11 cellular contexts compared by ENCODE assay signal in the genomic region with DNA sequence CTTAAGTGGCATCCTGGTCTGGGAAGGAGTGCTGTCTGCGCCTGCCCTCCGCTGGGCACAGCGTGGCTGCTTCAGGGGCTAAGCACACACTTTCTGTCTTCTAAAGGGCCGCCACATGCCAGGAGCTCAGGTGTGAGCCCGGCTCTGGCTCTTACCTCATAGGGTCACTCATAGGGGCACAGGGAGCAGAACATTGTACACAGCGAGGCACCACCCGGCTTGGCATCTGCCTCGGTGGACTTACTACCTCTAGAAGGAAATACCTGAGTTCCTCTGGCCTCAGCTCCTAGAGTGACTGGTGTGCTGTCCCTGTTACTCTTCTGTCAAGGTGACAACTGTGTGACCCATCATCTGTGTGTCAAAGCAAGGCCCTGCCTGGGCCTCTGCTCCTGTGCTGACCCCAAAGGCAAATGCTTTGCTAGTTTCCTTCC. TPM values are rescaled to one million over a fixed set of nuclear protein-coding genes. Genes with fewer than 3 reads are reported as not detected.
DNase-seq lines count a peak whose midpoint lies in the region; ATAC-seq and TF ChIP-seq lines count a peak whose summit lies in the region.
"Had no signal": no experiment of that assay in that cellular context is flagged by ENCODE, and none has a peak within 500 bp of the region (broad histone marks: within the 10 kb centered on the region; RNA-seq: fewer than 3 reads in every experiment).

No MANE protein-coding gene starts in this region.

- peak overlapping the region in 5 of 8 donors; percentile 17 to 77 (median 65) for H3K27ac Mint-ChIP-seq in CD8-positive, alpha-beta memory T cell

- peaks cover 39% of the 10 kb centered on the region for H3K4me1 ChIP-seq in CD8-positive, alpha-beta memory T cell (ENCODE audit: insufficient read depth, low read length)

- no peak for TF ChIP-seq CTCF in VCaP (conservative IDR thresholded peaks at IDR 0.05)
- no peak for TF ChIP-seq CTCF in fibroblast of villous mesenchyme (IDR thresholded peaks at IDR 0.05; ENCODE audit: insufficient read depth, low read depth, low read length)

- DNase-seq in CD8-positive, alpha-beta memory T cell: peak in 1 of 5 donors; percentile 41
- DNase-seq in fibroblast of villous mesenchyme (ENCODE audit: low read depth) (no peak), sciatic nerve (ENCODE audit: low spot score) (peak; percentile 55), SIG-M5 (lab: John Stamatoyannopoulos, UW) (no peak), NCI-H1436 treated with DMSO at 0.1 percent for 48 hours (lab: John Stamatoyannopoulos, UW) (no peak)
- DNase-seq in stimulated activated CD4-positive, alpha-beta T cell treated with anti-CD3 and anti-CD28 coated beads, Interleukin-4, amount 100 ng/mL, for 24 hours: no peak
- DNase-seq: activated T-cell treated with anti-CD3 and anti-CD28 coated beads, Interleukin-2, amount 50 U/mL, for 1 hour; NCI-H1436; stimulated activated CD4-positive, alpha-beta T cell treated with anti-CD3 and anti-CD28 coated beads, Interleukin-4, amount 100 ng/mL, for 1 hour had no signal

- H3K9me3 ChIP-seq in CD8-positive, alpha-beta memory T cell (ENCODE audit: low read length): no peaks in the 10 kb centered on the region

- no peaks in the 10 kb centered on the region for H3K27me3 Mint-ChIP-seq in CD8-positive, alpha-beta memory T cell

- H3K27ac ChIP-seq in CD8-positive, alpha-beta memory T cell (ENCODE audit: low read depth, low read length): no peak overlapping the region
- H3K27ac ChIP-seq in VCaP: peak overlapping the region; percentile 100

- no peak overlapping the region for H3K4me3 ChIP-seq in CD8-positive, alpha-beta memory T cell (ENCODE audit: low read length)
- H3K4me3 ChIP-seq in fibroblast of villous mesenchyme (ENCODE audit: low read depth, low read length): peak overlapping the region; percentile 13

- no peaks in the 10 kb centered on the region for H3K27me3 ChIP-seq in CD8-positive, alpha-beta memory T cell (ENCODE audit: insufficient read depth, low read length, poor library complexity, severe bottlenecking)

- CTCF ChIA-PET in CD8-positive, alpha-beta memory T cell (lab: Charles Lee): no interaction called here

- no peak overlapping the region for H3K4me3 Mint-ChIP-seq in CD8-positive, alpha-beta memory T cell

- H3K36me3 ChIP-seq in CD8-positive, alpha-beta memory T cell (ENCODE audit: insufficient read depth, low read length): peaks cover 16% of the 10 kb centered on the region

- ATAC-seq in sciatic nerve (peak; percentile 13), GM18858 (IDR thresholded peaks at IDR 0.05; ENCODE audit: unreplicated experiment) (no peak)

- peaks cover 3 to 74% (median 17%) of the 10 kb centered on the region in 3 donors for H3K36me3 Mint-ChIP-seq in CD8-positive, alpha-beta memory T cell

- peaks cover 74 to 94% (median 94%) of the 10 kb centered on the region in 3 donors for H3K4me1 Mint-ChIP-seq in CD8-positive, alpha-beta memory T cell

- H3K9me3 Mint-ChIP-seq in CD8-positive, alpha-beta memory T cell: no peaks in the 10 kb centered on the region

- intact Hi-C loops in sciatic nerve (cut with DNase I): no loop called here

- POLR2A ChIA-PET in CD8-positive, alpha-beta memory T cell (lab: Charles Lee): no interaction called here

RNA-seq across cellular contexts. Expression of a gene that starts 13.4 kb away (rescaled TPM):
- total RNA-seq in CD8-positive, alpha-beta memory T cell: 100 to 1,000 TPM; 196 to 204 TPM
- polyA plus RNA-seq in CD8-positive, alpha-beta memory T cell: 2.7 TPM
- 413 and 487 TPM in 2 replicates for total RNA-seq in fibroblast of villous mesenchyme
- 1,255 TPM for total RNA-seq in sciatic nerve

RNA-seq across cellular contexts. Expression of a gene that starts 49.6 kb away (rescaled TPM):
- total RNA-seq in CD8-positive, alpha-beta memory T cell: 10 to 100 TPM; 44.9 to 49.8 TPM
- polyA plus RNA-seq in CD8-positive, alpha-beta memory T cell: 60.6 TPM
- total RNA-seq in fibroblast of villous mesenchyme (44.5 and 60.6 TPM in 2 replicates), sciatic nerve (65.9 TPM)

RNA-seq across cellular contexts. Expression of a gene that starts 53.5 kb away (rescaled TPM):
- total RNA-seq in CD8-positive, alpha-beta memory T cell: 10 to 100 TPM; 13.3 to 13.8 TPM
- polyA plus RNA-seq in CD8-positive, alpha-beta memory T cell: 14.6 TPM
- total RNA-seq in fibroblast of villous mesenchyme (1.7 and 2.9 TPM in 2 replicates), sciatic nerve (12.0 TPM)
